ENCODE assay signal across 9 cellular contexts in genomic region chr7:105673367-105674188, GRCh38.
DNase-seq lines count a peak whose midpoint lies in the region; TF ChIP-seq lines count a peak whose summit lies in the region.
"Had no signal": no experiment of that assay in that cellular context is flagged by ENCODE, and none has a peak within 500 bp of the region (broad histone marks: within the 10 kb centered on the region; RNA-seq: fewer than 3 reads in every experiment).

No MANE protein-coding gene starts in this region.

- peaks cover 4% of the 10 kb centered on the region for H3K36me3 Mint-ChIP-seq in T-helper 1 cell treated with Interleukin-12 subunit alpha and Interleukin-12 subunit beta and Interleukin-4 antibody, amounts not matched to agents 30 μg/mL and 1 μg/mL, for 36 hours (ENCODE audit: low read depth)
- H3K36me3 Mint-ChIP-seq in chondrocyte (ENCODE audit: low read depth): no peaks in the 10 kb centered on the region

- DNase-seq in T-helper 1 cell: no peak
- DNase-seq in NCI-H2081 treated with DMSO at 0.1 percent for 48 hours (lab: John Stamatoyannopoulos, UW): peak; percentile 96
- DNase-seq in chondrocyte (ENCODE audit: low spot score): peak; percentile 35
- DNase-seq in renal cortical epithelial cell (ENCODE audit: low read depth): peak; percentile 76
- no peak for DNase-seq in hypothalamus (lab: John Stamatoyannopoulos, UW)
- DNase-seq in GM10266 (ENCODE audit: extremely low spot score): no peak
- no peak for DNase-seq in AG20443 (ENCODE audit: low spot score)
- DNase-seq: ACHN had no signal

- TF ChIP-seq CTCF in chondrocyte (IDR thresholded peaks at IDR 0.05) (no peak), GM10266 (IDR thresholded peaks at IDR 0.05; ENCODE audit: control insufficient read depth, insufficient read depth, low read depth, missing control alignments) (no peak)

- H3K4me1 Mint-ChIP-seq in T-helper 1 cell treated with Interleukin-12 subunit alpha and Interleukin-12 subunit beta and Interleukin-4 antibody, amounts not matched to agents 30 μg/mL and 1 μg/mL, for 36 hours (ENCODE audit: low read depth): peaks cover 47% of the 10 kb centered on the region
- no peaks in the 10 kb centered on the region for H3K4me1 Mint-ChIP-seq in chondrocyte (ENCODE audit: low read depth)

- H3K27me3 Mint-ChIP-seq in T-helper 1 cell treated with Interleukin-12 subunit alpha and Interleukin-12 subunit beta and Interleukin-4 antibody, amounts not matched to agents 30 μg/mL and 1 μg/mL, for 36 hours (ENCODE audit: low read depth): no peaks in the 10 kb centered on the region
- H3K27me3 Mint-ChIP-seq in chondrocyte (ENCODE audit: low read depth): no peaks in the 10 kb centered on the region

- H3K27ac Mint-ChIP-seq in T-helper 1 cell treated with Interleukin-12 subunit alpha and Interleukin-12 subunit beta and Interleukin-4 antibody, amounts not matched to agents 30 μg/mL and 1 μg/mL, for 36 hours: peak overlapping the region; percentile 49
- H3K27ac Mint-ChIP-seq in chondrocyte (ENCODE audit: unreplicated experiment): no peak overlapping the region

- H3K9me3 Mint-ChIP-seq in T-helper 1 cell treated with Interleukin-12 subunit alpha and Interleukin-12 subunit beta and Interleukin-4 antibody, amounts not matched to agents 30 μg/mL and 1 μg/mL, for 36 hours: no peaks in the 10 kb centered on the region
- no peaks in the 10 kb centered on the region for H3K9me3 Mint-ChIP-seq in chondrocyte (ENCODE audit: low read depth)

- no peak overlapping the region for H3K4me3 Mint-ChIP-seq in T-helper 1 cell treated with Interleukin-12 subunit alpha and Interleukin-12 subunit beta and Interleukin-4 antibody, amounts not matched to agents 30 μg/mL and 1 μg/mL, for 36 hours
- H3K4me3 Mint-ChIP-seq in chondrocyte (ENCODE audit: unreplicated experiment): no peak overlapping the region

Comparison
In these comparisons a context has a peak if more than half of its experiments do, and no peak if none do; other contexts are left out.
1. DNase-seq: peak in NCI-H2081 treated with DMSO at 0.1 percent for 48 hours (single experiment), chondrocyte (single experiment) and renal cortical epithelial cell (single experiment); none in T-helper 1 cell (0 of 5), hypothalamus (0 of 51), GM10266 (single experiment) and AG20443 (single experiment).